In the genomic region with DNA sequence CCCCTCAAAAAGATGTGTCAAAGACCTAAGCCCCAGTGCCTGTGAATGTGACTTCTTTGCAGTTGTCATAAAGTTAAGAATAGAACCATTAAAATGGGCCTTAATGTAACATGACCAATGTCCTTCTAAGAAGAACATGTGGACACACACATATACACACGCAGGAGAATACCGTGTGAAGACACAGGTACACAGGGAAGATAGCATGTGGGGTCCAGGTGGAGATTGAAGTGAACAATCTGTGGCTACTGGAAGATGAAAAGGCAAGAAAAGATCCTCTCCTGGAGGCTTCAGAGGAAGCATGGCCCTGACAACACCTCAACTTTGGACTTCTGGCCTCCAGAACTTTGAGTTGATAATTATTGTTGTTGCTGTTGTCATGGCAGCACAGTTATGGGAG, we compare ENCODE assay signal across 1 cellular context.
TF ChIP-seq lines count a peak whose summit lies in the region.

No MANE protein-coding gene starts in this region.

TF ChIP-seq in K562, 482 proteins besides CTCF, POLR2A, EP300 and RAD21:
- TF ChIP-seq TFAM (CRISPR knock-in tag; conservative IDR thresholded peaks at IDR 0.05) (no peak), RFX1 (IDR thresholded peaks at IDR 0.05) (peak; percentile 18; the same call in 1 of the 2 replicates)
